Comparison of ENCODE assay signal across 25 cellular contexts in the genomic region with DNA sequence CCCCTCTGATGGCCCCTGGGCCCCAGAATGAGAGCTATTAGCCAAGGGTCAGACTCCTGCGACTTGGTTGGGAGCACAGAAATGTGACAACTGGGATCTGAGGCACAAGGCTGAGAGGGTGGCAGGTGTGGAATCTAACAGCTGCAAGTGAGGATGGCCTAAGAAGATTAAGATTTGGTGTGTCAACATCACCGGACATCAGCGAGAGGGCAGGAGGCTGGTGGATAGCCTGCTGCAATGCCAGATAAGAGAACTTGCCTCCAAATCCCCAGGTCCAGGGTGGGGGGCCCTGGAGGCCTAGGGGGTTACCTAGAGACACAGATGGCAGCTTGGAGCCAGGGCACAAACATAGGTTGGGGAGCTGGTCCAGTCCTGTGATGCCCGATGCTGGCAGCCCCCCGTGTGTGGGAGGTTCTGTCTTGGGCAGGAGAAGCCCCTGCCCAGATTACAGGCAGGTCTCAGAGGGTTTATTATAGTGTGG.
DNase-seq lines count a peak whose midpoint lies in the region; TF ChIP-seq lines count a peak whose summit lies in the region.
"Had no signal": no experiment of that assay in that cellular context is flagged by ENCODE, and none has a peak within 500 bp of the region (broad histone marks: within the 10 kb centered on the region; RNA-seq: fewer than 3 reads in every experiment).

No MANE protein-coding gene starts in this region.

- peaks cover 63% of the 10 kb centered on the region for H3K4me1 Mint-ChIP-seq in nephron
- no peaks in the 10 kb centered on the region for H3K4me1 Mint-ChIP-seq in chondrocyte (ENCODE audit: low read depth)
- peaks cover 70% of the 10 kb centered on the region for H3K4me1 Mint-ChIP-seq in nephron progenitor cell
- H3K4me1 Mint-ChIP-seq: B cell; stimulated activated memory B cell treated with anti-CD40 and anti-IgM and Interleukin-4, amounts not matched to agents 10 μg/mL and 1 μg/mL and 100 μg/mL, for 72 hours had no signal

- peaks cover 6% of the 10 kb centered on the region for H3K27me3 Mint-ChIP-seq in nephron (ENCODE audit: low read depth)
- peaks cover 25% of the 10 kb centered on the region for H3K27me3 Mint-ChIP-seq in chondrocyte (ENCODE audit: low read depth)
- H3K27me3 Mint-ChIP-seq in nephron progenitor cell (ENCODE audit: low read depth, poor library complexity), result peaks cover 40% of the 10 kb centered on the region
- H3K27me3 Mint-ChIP-seq: activated T-cell treated with anti-CD3 and anti-CD28 coated beads, Interleukin-2, amount 50 U/mL, for 24 hours had no signal

- TF ChIP-seq EP300 in stomach (IDR thresholded peaks at IDR 0.05), result no peak

- H3K9me3 Mint-ChIP-seq in nephron (peaks cover 2% of the 10 kb centered on the region), chondrocyte (ENCODE audit: low read depth) (peaks cover 8% of the 10 kb centered on the region), nephron progenitor cell (peaks cover 22% of the 10 kb centered on the region)
- H3K9me3 Mint-ChIP-seq: activated T-cell treated with anti-CD3 and anti-CD28 coated beads, Interleukin-2, amount 50 U/mL, for 24 hours; dendritic cell treated with granulocyte-macrophage colony-stimulating factor and Interleukin-4, amounts not matched to agents 40 ng/mL and 50 ng/mL, for 4 days; stimulated activated memory B cell treated with anti-CD40 and anti-IgM and Interleukin-4, amounts not matched to agents 10 μg/mL and 1 μg/mL and 100 μg/mL, for 72 hours had no signal

- intact Hi-C loops in stomach (cut with DNase I; ENCODE audit: low total_unique reads), result no loop called here

- no peaks in the 10 kb centered on the region for H3K36me3 ChIP-seq in WERI-Rb-1
- no peaks in the 10 kb centered on the region for H3K36me3 ChIP-seq in stomach
- H3K36me3 ChIP-seq: cardiac muscle cell had no signal

- H3K27ac ChIP-seq in WERI-Rb-1, result peak overlapping the region; percentile 66
- H3K27ac ChIP-seq in stomach, result peak overlapping the region in 2 of 5 donors; percentile 25 to 28
- H3K27ac ChIP-seq: cardiac muscle cell, HL-60 had no signal

- H3K27ac Mint-ChIP-seq in nephron (peak overlapping the region; percentile 54 to 72 (median 59)), chondrocyte (ENCODE audit: unreplicated experiment) (no peak overlapping the region), nephron progenitor cell (no peak overlapping the region)
- H3K27ac Mint-ChIP-seq: activated T-cell treated with anti-CD3 and anti-CD28 coated beads, Interleukin-2, amount 50 U/mL, for 24 hours; B cell; dendritic cell treated with granulocyte-macrophage colony-stimulating factor and Interleukin-4, amounts not matched to agents 40 ng/mL and 50 ng/mL, for 4 days; stimulated activated memory B cell treated with anti-CD40 and anti-IgM and Interleukin-4, amounts not matched to agents 10 μg/mL and 1 μg/mL and 100 μg/mL, for 72 hours; WTC11 had no signal

- H3K9me3 ChIP-seq in WERI-Rb-1 (ENCODE audit: severe bottlenecking), result peaks cover 3% of the 10 kb centered on the region
- H3K9me3 ChIP-seq in stomach, result no peaks in the 10 kb centered on the region

- H3K4me3 ChIP-seq in WERI-Rb-1 (ENCODE audit: low read depth, low read length) (no peak overlapping the region), stomach (no peak overlapping the region)
- H3K4me3 ChIP-seq: cardiac muscle cell had no signal

- H3K36me3 Mint-ChIP-seq in nephron (ENCODE audit: low read depth) (no peaks in the 10 kb centered on the region), chondrocyte (ENCODE audit: low read depth) (no peaks in the 10 kb centered on the region), nephron progenitor cell (ENCODE audit: low read depth) (no peaks in the 10 kb centered on the region)

- no peaks in the 10 kb centered on the region for H3K27me3 ChIP-seq in WERI-Rb-1 (ENCODE audit: insufficient read depth, low read depth, severe bottlenecking)
- peaks cover 0 to 12% (median 0%) of the 10 kb centered on the region in 3 donors for H3K27me3 ChIP-seq in stomach
- H3K27me3 ChIP-seq: cardiac muscle cell had no signal

- DNase-seq in LHCN-M2 (ENCODE audit: low read depth) (peak; percentile 19), WERI-Rb-1 (peak; percentile 89), stomach (peak; percentile 15), NCI-H1694 (lab: John Stamatoyannopoulos, UW) (no peak), chondrocyte (ENCODE audit: low spot score) (no peak), nephron progenitor cell (no peak)
- DNase-seq: ACHN; activated CD4-positive, alpha-beta T cell treated with anti-CD3 and anti-CD28 coated beads, Interleukin-2, amount 50 U/mL, for 1 hour; activated gamma-delta T cell treated with Interleukin-2 at 50 U/mL for 16 hours; activated T-cell treated with anti-CD3 and anti-CD28 coated beads, Interleukin-2, amount 50 U/mL, for 24 hours; EL; KG1; NCI-H1417; NCI-H2081 treated with DMSO at 0.1 percent for 48 hours; NCI-H2227 treated with DMSO at 0.1 percent for 48 hours; occipital lobe; SIG-M5; T1000 had no signal

- no peak for TF ChIP-seq CTCF in WERI-Rb-1 (IDR thresholded peaks at IDR 0.05; ENCODE audit: low read depth, low read length)
- TF ChIP-seq CTCF in nephron (IDR thresholded peaks at IDR 0.05; ENCODE audit: unreplicated experiment in 3 of 3), result no peak
- TF ChIP-seq CTCF in stomach (IDR thresholded peaks at IDR 0.05), result no peak
- no peak for TF ChIP-seq CTCF in chondrocyte (IDR thresholded peaks at IDR 0.05)
- TF ChIP-seq CTCF in nephron progenitor cell (IDR thresholded peaks at IDR 0.05), result no peak

- H3K4me3 Mint-ChIP-seq in nephron (peak overlapping the region in 1 of 3 experiments; percentile 16), chondrocyte (ENCODE audit: unreplicated experiment) (no peak overlapping the region), nephron progenitor cell (no peak overlapping the region)
- H3K4me3 Mint-ChIP-seq: activated T-cell treated with anti-CD3 and anti-CD28 coated beads, Interleukin-2, amount 50 U/mL, for 24 hours; B cell; dendritic cell treated with granulocyte-macrophage colony-stimulating factor and Interleukin-4, amounts not matched to agents 40 ng/mL and 50 ng/mL, for 4 days; stimulated activated memory B cell treated with anti-CD40 and anti-IgM and Interleukin-4, amounts not matched to agents 10 μg/mL and 1 μg/mL and 100 μg/mL, for 72 hours; WTC11 had no signal

- peaks cover 15 to 37% (median 20%) of the 10 kb centered on the region in 4 donors for H3K4me1 ChIP-seq in stomach

- no peak for TF ChIP-seq POLR2A in stomach (IDR thresholded peaks at IDR 0.05)

- WGBS in stomach, 5 donors, result 32 to 65% (median 59%) methylated on average over 3 to 5 of the region's 5 CpGs

Comparison
In these comparisons a context has a peak if more than half of its experiments do, and no peak if none do; other contexts are left out.
1. DNase-seq: peak in LHCN-M2 (single experiment), WERI-Rb-1 (single experiment) and stomach (single experiment); none in NCI-H1694 (single experiment), chondrocyte (single experiment) and nephron progenitor cell (single experiment).
2. H3K27ac Mint-ChIP-seq: peak in nephron (3 of 3); none in chondrocyte (single experiment) and nephron progenitor cell (single experiment).